In the genomic region with DNA sequence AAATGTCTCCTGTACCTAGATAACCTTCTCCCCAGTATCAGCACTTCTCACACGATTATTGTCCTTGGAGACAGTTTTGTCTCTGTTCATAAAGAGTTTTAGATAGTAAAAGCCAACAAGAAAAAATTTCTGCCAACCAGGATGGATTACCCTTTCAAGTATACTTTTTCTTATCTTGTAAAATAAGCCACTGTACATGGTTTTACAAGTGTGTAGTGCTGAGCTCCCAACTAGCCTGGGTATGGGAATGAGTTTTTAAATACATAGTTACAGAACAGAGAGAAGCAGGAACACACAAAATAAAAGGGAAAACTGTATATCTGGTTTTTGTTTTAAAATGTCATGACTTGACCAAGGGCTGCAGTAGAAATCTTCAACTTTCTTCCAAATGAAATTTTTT, we compare ENCODE assay signal across 7 cellular contexts.
"Had no signal": no experiment of that assay in that cellular context is flagged by ENCODE, and none has a peak within 500 bp of the region (broad histone marks: within the 10 kb centered on the region; RNA-seq: fewer than 3 reads in every experiment).

No MANE protein-coding gene starts in this region.

- H3K4me1 Mint-ChIP-seq: GM23338, H9, IgD-negative memory B cell had no signal

- DNase-seq: H9, HCEC 1CT, HFFc6, KBM-7 had no signal

- H3K27ac Mint-ChIP-seq: GM23338, H9, HFFc6, IgD-negative memory B cell had no signal

- H3K36me3 Mint-ChIP-seq: IgD-negative memory B cell had no signal

- H3K4me3 ChIP-seq: GM23338 had no signal

- ATAC-seq: GM23338, HepG2 had no signal

- H3K9me3 Mint-ChIP-seq: GM23338, H9, HFFc6, IgD-negative memory B cell had no signal

- H3K4me3 Mint-ChIP-seq: GM23338, H9, HFFc6, IgD-negative memory B cell had no signal
